19 cellular contexts compared by ENCODE assay signal in the genomic region with DNA sequence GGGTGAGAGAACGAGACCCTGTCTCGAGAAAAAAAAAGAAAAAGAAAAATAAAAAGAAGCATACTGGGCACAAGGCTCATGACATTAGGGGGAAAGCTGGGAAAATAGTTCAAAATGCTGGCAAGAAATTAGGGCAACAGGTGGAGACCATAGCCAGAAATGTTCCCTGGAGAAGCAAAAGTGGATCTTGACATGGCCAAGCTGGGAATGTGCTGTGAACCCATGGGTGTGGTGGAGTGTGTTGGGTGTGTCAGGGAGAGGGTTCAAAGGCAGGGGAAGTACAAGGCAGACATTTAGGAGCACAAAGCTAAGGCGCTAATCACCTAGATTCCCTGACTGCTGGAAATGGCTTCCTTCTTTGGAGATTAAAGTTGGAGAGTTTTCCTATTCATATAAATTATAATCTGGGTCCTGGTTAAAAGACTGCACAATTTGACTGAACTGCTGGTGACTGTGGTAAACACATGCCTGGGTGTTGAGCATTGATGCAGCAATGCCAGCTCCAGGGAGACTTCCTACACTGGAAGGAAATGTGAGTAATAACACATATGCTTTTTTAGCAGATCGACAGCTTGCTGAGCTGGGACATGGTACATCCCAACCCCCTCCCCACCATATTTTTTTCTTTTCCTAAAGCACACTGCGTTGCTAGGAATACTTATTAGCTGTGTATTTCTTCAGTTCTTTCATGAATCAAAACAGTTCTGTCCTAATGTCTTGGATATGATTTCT.
A peak's percentile ranks its signal among the peaks of the same experiment; 100 is the strongest.
DNase-seq lines count a peak whose midpoint lies in the region; ATAC-seq, FAIRE-seq and TF ChIP-seq lines count a peak whose summit lies in the region.
"Had no signal": no experiment of that assay in that cellular context is flagged by ENCODE, and none has a peak within 500 bp of the region (broad histone marks: within the 10 kb centered on the region; RNA-seq: fewer than 3 reads in every experiment).

No MANE protein-coding gene starts in this region.

- TF ChIP-seq CTCF in GM10266 (IDR thresholded peaks at IDR 0.05; ENCODE audit: control insufficient read depth, insufficient read depth, low read depth, missing control alignments) (no peak), chondrocyte (IDR thresholded peaks at IDR 0.05) (no peak)

- H3K4me1 Mint-ChIP-seq in chondrocyte (ENCODE audit: low read depth): peaks cover 8% of the 10 kb centered on the region
- H3K4me1 Mint-ChIP-seq: mesothelial cell of epicardium had no signal

- no peaks in the 10 kb centered on the region for H3K9me3 Mint-ChIP-seq in chondrocyte (ENCODE audit: low read depth)
- H3K9me3 Mint-ChIP-seq: CD4-positive, alpha-beta memory T cell had no signal

- no peak for ATAC-seq in GM21529 (IDR thresholded peaks at IDR 0.05; ENCODE audit: unreplicated experiment)
- ATAC-seq: psoas muscle had no signal

- H3K4me3 Mint-ChIP-seq in chondrocyte (ENCODE audit: unreplicated experiment): no peak overlapping the region
- H3K4me3 Mint-ChIP-seq: CD4-positive, alpha-beta memory T cell; mesothelial cell of epicardium had no signal

- no peaks in the 10 kb centered on the region for H3K27me3 Mint-ChIP-seq in chondrocyte (ENCODE audit: low read depth)

- H3K36me3 Mint-ChIP-seq in chondrocyte (ENCODE audit: low read depth): no peaks in the 10 kb centered on the region
- H3K36me3 Mint-ChIP-seq: CD4-positive, alpha-beta memory T cell; mesothelial cell of epicardium had no signal

- peak; percentile 46 for FAIRE-seq in HTR-8/SVneo (lab: Jason Lieb, UNC)
- FAIRE-seq: frontal cortex had no signal

- no peak overlapping the region for H3K27ac Mint-ChIP-seq in chondrocyte (ENCODE audit: unreplicated experiment)
- H3K27ac Mint-ChIP-seq: mesothelial cell of epicardium had no signal

- DNase-seq in AG08396 (ENCODE audit: low spot score) (peak; percentile 30), HTR-8/SVneo (ENCODE audit: insufficient read length, low spot score) (no peak), dermis blood vessel endothelial cell (peak; percentile 66), lung microvascular endothelial cell (ENCODE audit: low read depth in 2 of 2) (peak; percentile 55 to 80), RKO (ENCODE audit: low spot score) (no peak), GM10266 (ENCODE audit: extremely low spot score) (no peak), chondrocyte (ENCODE audit: low spot score) (no peak)
- DNase-seq: activated CD4-positive, alpha-beta T cell treated with anti-CD3 and anti-CD28 coated beads for 48 hours; activated CD8-positive, alpha-beta memory T cell treated with anti-CD3 and anti-CD28 coated beads, Interleukin-2, amount 50 U/mL, for 48 hours; activated effector memory CD4-positive, alpha-beta T cell treated with Interleukin-2 at 50 U/mL for 16 hours; CD4-positive, alpha-beta memory T cell; DMS79; kidney glomerular epithelial cell; NCI-H1092 treated with DMSO at 0.1 percent for 48 hours; NCI-H69; psoas muscle had no signal

Comparison
In these comparisons a context has a peak if more than half of its experiments do, and no peak if none do; other contexts are left out.
1. DNase-seq: peak in AG08396 (single experiment), dermis blood vessel endothelial cell (single experiment) and lung microvascular endothelial cell (2 of 2); none in HTR-8/SVneo (single experiment), RKO (single experiment), GM10266 (single experiment) and chondrocyte (single experiment).